18 cellular contexts compared by ENCODE assay signal in genomic region chr15:78790027-78790426, GRCh38. TPM values are rescaled to one million over a fixed set of nuclear protein-coding genes. Genes with fewer than 3 reads are reported as not detected.
DNase-seq lines count a peak whose midpoint lies in the region; ATAC-seq and TF ChIP-seq lines count a peak whose summit lies in the region.
"Had no signal": no experiment of that assay in that cellular context is flagged by ENCODE, and none has a peak within 500 bp of the region (broad histone marks: within the 10 kb centered on the region; RNA-seq: fewer than 3 reads in every experiment).

No MANE protein-coding gene starts in this region.

- ATAC-seq in right cardiac atrium (peak; percentile 70), T-cell (replicated peaks in 1 of 4) (no peak)

- no peaks in the 10 kb centered on the region for H3K9me3 ChIP-seq in right cardiac atrium (ENCODE audit: control insufficient read depth, low read length)
- no peaks in the 10 kb centered on the region for H3K9me3 ChIP-seq in testis
- H3K9me3 ChIP-seq: ascending aorta, colonic mucosa, stomach had no signal

- H3K27me3 ChIP-seq in right cardiac atrium (ENCODE audit: control insufficient read depth, insufficient read depth): no peaks in the 10 kb centered on the region
- H3K27me3 ChIP-seq in testis: no peaks in the 10 kb centered on the region
- H3K27me3 ChIP-seq: ascending aorta, colonic mucosa, stomach had no signal

- POLR2A ChIA-PET in T-cell (lab: Charles Lee): no interaction called here

- WGBS in right cardiac atrium: 46% methylated on average over 4 of the region's 4 CpGs
- 82 to 89% methylated on average over 4 of the region's 4 CpGs for WGBS in testis, 2 donors

- H3K4me1 ChIP-seq in right cardiac atrium (ENCODE audit: control insufficient read depth, insufficient read depth, low read length) (peaks cover 3% of the 10 kb centered on the region), testis (no peaks in the 10 kb centered on the region)
- H3K4me1 ChIP-seq: ascending aorta, colonic mucosa, stomach had no signal

- H3K27ac ChIP-seq in right cardiac atrium (ENCODE audit: low read length) (no peak overlapping the region), testis (no peak overlapping the region)
- H3K27ac ChIP-seq: 22Rv1, ascending aorta, C4-2B, colonic mucosa, stomach had no signal

- DNase-seq in DMS 273 (lab: John Stamatoyannopoulos, UW; ENCODE audit: unreplicated experiment) (peak; percentile 17), DMS 273 treated with DMSO at 0.1 percent for 48 hours (lab: John Stamatoyannopoulos, UW) (no peak), GF-D8 (lab: John Stamatoyannopoulos, UW) (peak; percentile 31), right cardiac atrium (no peak), NCI-H82 (lab: John Stamatoyannopoulos, UW) (no peak), testis (no peak), T-cell (no peak)
- DNase-seq in T-helper 2 cell treated with Interferon-gamma antibody and Interleukin-4, amounts not matched to agents 5 μg/mL and 100 μg/mL, for 36 hours (ENCODE audit: low spot score): peak; percentile 81
- DNase-seq: colonic mucosa, H7, immature natural killer cell, NCI-H1092, NCI-H2171, stomach had no signal

- intact Hi-C loops in right cardiac atrium (cut with DNase I): no loop called here
- intact Hi-C loops in testis (cut with DNase I; ENCODE audit: low total_unique reads): no loop called here

- no peaks in the 10 kb centered on the region for H3K36me3 ChIP-seq in testis (ENCODE audit: low read depth, missing control alignments)
- H3K36me3 ChIP-seq: colonic mucosa had no signal

- H3K27me3 Mint-ChIP-seq in T-helper 2 cell treated with Interferon-gamma antibody and Interleukin-4, amounts not matched to agents 5 μg/mL and 100 μg/mL, for 36 hours (ENCODE audit: low read depth): peaks cover under 1% of the 10 kb centered on the region
- no peaks in the 10 kb centered on the region for H3K27me3 Mint-ChIP-seq in T-cell
- H3K27me3 Mint-ChIP-seq: memory B cell had no signal

- CTCF ChIA-PET in T-cell (lab: Charles Lee): no interaction called here

- H3K9me3 Mint-ChIP-seq in T-helper 2 cell treated with Interferon-gamma antibody and Interleukin-4, amounts not matched to agents 5 μg/mL and 100 μg/mL, for 36 hours: no peaks in the 10 kb centered on the region
- H3K9me3 Mint-ChIP-seq in T-cell: peaks cover 0 to under 1% (median 0%) of the 10 kb centered on the region in 3 donors
- H3K9me3 Mint-ChIP-seq: immature natural killer cell, memory B cell had no signal

- peak overlapping the region; percentile 70 for H3K27ac Mint-ChIP-seq in T-helper 2 cell treated with Interferon-gamma antibody and Interleukin-4, amounts not matched to agents 5 μg/mL and 100 μg/mL, for 36 hours
- H3K27ac Mint-ChIP-seq in T-cell: no peak overlapping the region
- H3K27ac Mint-ChIP-seq: immature natural killer cell, memory B cell had no signal

- peaks cover 4% of the 10 kb centered on the region for H3K36me3 Mint-ChIP-seq in T-helper 2 cell treated with Interferon-gamma antibody and Interleukin-4, amounts not matched to agents 5 μg/mL and 100 μg/mL, for 36 hours (ENCODE audit: low read depth)
- H3K36me3 Mint-ChIP-seq in T-cell: no peaks in the 10 kb centered on the region
- H3K36me3 Mint-ChIP-seq: immature natural killer cell, memory B cell had no signal

- H3K4me3 ChIP-seq in right cardiac atrium (ENCODE audit: low read length): no peak overlapping the region
- no peak overlapping the region for H3K4me3 ChIP-seq in testis
- H3K4me3 ChIP-seq: ascending aorta, colonic mucosa, stomach had no signal

- TF ChIP-seq CTCF in testis (IDR thresholded peaks at IDR 0.05): no peak

- H3K4me3 Mint-ChIP-seq in T-helper 2 cell treated with Interferon-gamma antibody and Interleukin-4, amounts not matched to agents 5 μg/mL and 100 μg/mL, for 36 hours: peak overlapping the region; percentile 41
- no peak overlapping the region for H3K4me3 Mint-ChIP-seq in T-cell
- H3K4me3 Mint-ChIP-seq: immature natural killer cell, memory B cell had no signal

- peaks cover 17% of the 10 kb centered on the region for H3K4me1 Mint-ChIP-seq in T-helper 2 cell treated with Interferon-gamma antibody and Interleukin-4, amounts not matched to agents 5 μg/mL and 100 μg/mL, for 36 hours (ENCODE audit: low read depth)
- H3K4me1 Mint-ChIP-seq in T-cell: no peaks in the 10 kb centered on the region
- H3K4me1 Mint-ChIP-seq: immature natural killer cell had no signal

- TF ChIP-seq POLR2A in testis (IDR thresholded peaks at IDR 0.05): no peak

RNA-seq across cellular contexts. Expression of gene ADAMTS7, which starts 21.2 kb away (rescaled TPM):
- total RNA-seq in right cardiac atrium: 10 to 100 TPM; 38.8 to 85.9 (median 82.0) TPM
- polyA plus RNA-seq in right cardiac atrium: 40.3 TPM
- total RNA-seq in testis: 10 to 100 TPM; 11.6 to 11.9 TPM
- 5.7 TPM for polyA plus RNA-seq in testis (ENCODE audit: insufficient read depth, low read depth, low replicate concordance)
- 1 to 10 TPM in 2 of 5 donors, under 1 TPM in 1, not detected in 2; 0.79 to 2.3 (median 1.0) TPM for total RNA-seq in T-cell
- polyA plus RNA-seq: immature natural killer cell had no signal

Comparison
In these comparisons a context has a peak if more than half of its experiments do, and no peak if none do; other contexts are left out.
1. DNase-seq: peak in DMS 273 (single experiment), GF-D8 (single experiment) and T-helper 2 cell treated with Interferon-gamma antibody and Interleukin-4, amounts not matched to agents 5 μg/mL and 100 μg/mL, for 36 hours (single experiment); none in DMS 273 treated with DMSO at 0.1 percent for 48 hours (single experiment), right cardiac atrium (0 of 3), NCI-H82 (single experiment), testis (single experiment) and T-cell (0 of 34).
2. ATAC-seq: peak in right cardiac atrium (2 of 2); none in T-cell (0 of 4).